In the genomic region with DNA sequence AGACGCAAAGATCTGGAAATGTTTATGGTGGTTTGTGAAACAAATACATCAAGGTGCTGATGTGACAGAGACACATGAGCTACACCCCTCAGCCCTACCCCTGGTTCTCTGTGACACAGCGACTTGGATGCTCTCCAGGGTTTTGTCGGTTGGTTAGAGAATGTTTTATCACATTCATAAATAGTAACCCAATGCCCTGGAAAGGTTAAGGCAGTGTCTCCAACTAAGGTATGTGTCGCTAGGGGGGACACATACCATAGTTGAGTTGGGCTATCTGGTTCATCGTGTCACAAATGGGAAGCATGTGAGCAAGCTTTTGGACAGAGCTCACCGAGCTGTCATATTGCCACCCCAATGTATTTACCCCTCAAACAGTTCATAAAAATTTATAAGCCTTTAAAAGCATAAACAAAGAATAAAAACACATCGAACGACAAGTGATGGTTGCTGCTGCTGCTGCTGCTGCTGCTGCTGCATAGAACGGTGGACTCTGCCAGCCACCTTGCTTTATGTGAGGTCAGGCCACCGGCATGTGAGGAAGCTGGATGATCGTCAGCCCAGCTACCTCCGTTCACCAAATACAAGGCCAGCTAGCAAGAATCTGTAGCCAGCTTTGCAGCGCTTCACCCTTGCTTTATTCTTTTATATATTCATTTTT, we compare ENCODE assay signal across 16 cellular contexts. TPM values are rescaled to one million over a fixed set of nuclear protein-coding genes. Genes with fewer than 3 reads are reported as not detected.
DNase-seq lines count a peak whose midpoint lies in the region; ATAC-seq and TF ChIP-seq lines count a peak whose summit lies in the region.
"Had no signal": no experiment of that assay in that cellular context is flagged by ENCODE, and none has a peak within 500 bp of the region (broad histone marks: within the 10 kb centered on the region; RNA-seq: fewer than 3 reads in every experiment).

No MANE protein-coding gene starts in this region.

- no peaks in the 10 kb centered on the region for H3K27me3 ChIP-seq in mesenchymal stem cell (ENCODE audit: control insufficient read depth in 1 of 2, insufficient read depth in 1 of 2, low read length in 2 of 2)
- no peaks in the 10 kb centered on the region for H3K27me3 ChIP-seq in tibial nerve

- no peak for TF ChIP-seq CTCF in tibial nerve (IDR thresholded peaks at IDR 0.05)

- peak overlapping the region; percentile 94 for H3K27ac ChIP-seq in caudate nucleus (ENCODE audit: low read depth, low read length)
- no peak overlapping the region for H3K27ac ChIP-seq in mesenchymal stem cell (ENCODE audit: low read length, poor library complexity, severe bottlenecking)
- H3K27ac ChIP-seq in tibial nerve = peak overlapping the region; percentile 20 to 86 (median 79)

- H3K36me3 ChIP-seq in mesenchymal stem cell (ENCODE audit: control insufficient read depth in 1 of 2, insufficient read depth in 2 of 2, low read depth in 1 of 2, low read length in 2 of 2) (no peaks in the 10 kb centered on the region), tibial nerve (no peaks in the 10 kb centered on the region)

- no peak for TF ChIP-seq EP300 in tibial nerve (IDR thresholded peaks at IDR 0.05)

- H4K8ac ChIP-seq in mesenchymal stem cell (ENCODE audit: low read length) = no peak overlapping the region

- H2BK15ac ChIP-seq in mesenchymal stem cell (ENCODE audit: low read depth, poor library complexity, severe bottlenecking) = no peak overlapping the region

- H3K9ac ChIP-seq in mesenchymal stem cell (ENCODE audit: low read length) = peak overlapping the region; percentile 67

- no peaks in the 10 kb centered on the region for H3K79me1 ChIP-seq in mesenchymal stem cell (replicated peaks; ENCODE audit: low read length, poor library complexity, severe bottlenecking)

- WGBS in mesenchymal stem cell = 68% methylated on average over 8 of the region's 13 CpGs
- WGBS in tibial nerve, 2 donors = 38 to 41% methylated on average over 13 of the region's 13 CpGs

- H2AFZ ChIP-seq in mesenchymal stem cell (ENCODE audit: low read depth, low read length) = no peak overlapping the region

- H3K9me3 ChIP-seq in mesenchymal stem cell (ENCODE audit: control insufficient read depth, low read length) (no peaks in the 10 kb centered on the region), tibial nerve (no peaks in the 10 kb centered on the region)

- no peak overlapping the region for H3K4me2 ChIP-seq in mesenchymal stem cell (ENCODE audit: low read length, poor library complexity, severe bottlenecking)

- DNase-seq in NCI-H345 (lab: John Stamatoyannopoulos, UW) = peak; percentile 11
- DNase-seq in NCI-H345 treated with DMSO at 0.1 percent for 48 hours (lab: John Stamatoyannopoulos, UW; ENCODE audit: unreplicated experiment) = no peak
- DNase-seq in caudate nucleus (lab: John Stamatoyannopoulos, UW) = peak in 15 of 61 donors; percentile 5 to 67 (median 21)
- DNase-seq in mesenchymal stem cell = no peak
- DNase-seq in tibial nerve (ENCODE audit: low spot score in 2 of 2) = no peak
- DNase-seq in SKM-1 (lab: John Stamatoyannopoulos, UW; ENCODE audit: unreplicated experiment) = no peak
- DNase-seq in hepatic stellate cell (ENCODE audit: low spot score) = no peak
- DNase-seq: activated CD4-positive, alpha-beta memory T cell treated with anti-CD3 and anti-CD28 coated beads for 36 hours; activated gamma-delta T cell; H7; NCI-H146; stimulated activated CD4-positive, alpha-beta T cell treated with anti-CD3 and anti-CD28 coated beads, Interleukin-15, amount 100 ng/mL, for 24 hours; stimulated activated CD8-positive, alpha-beta memory T cell treated with anti-CD3 and anti-CD28 coated beads, Interleukin-4, amount 100 ng/mL, for 48 hours had no signal

- H3K18ac ChIP-seq in mesenchymal stem cell (ENCODE audit: low read depth in 1 of 2, low read length in 2 of 2) = no peak overlapping the region

- H3K4me1 ChIP-seq in mesenchymal stem cell (ENCODE audit: control insufficient read depth, insufficient read depth, low read depth, low read length) (peaks cover 2% of the 10 kb centered on the region), tibial nerve (peaks cover 0 to 25% (median 1%) of the 10 kb centered on the region in 4 donors)

- H4K91ac ChIP-seq in mesenchymal stem cell (ENCODE audit: low read length) = no peak overlapping the region

- no peak overlapping the region for H2BK120ac ChIP-seq in mesenchymal stem cell (ENCODE audit: low read depth, low read length)

- no peak overlapping the region for H3K14ac ChIP-seq in mesenchymal stem cell (ENCODE audit: low read length in 2 of 2)

- H2BK5ac ChIP-seq in mesenchymal stem cell (ENCODE audit: low read depth, low read length, poor library complexity, severe bottlenecking) = no peak overlapping the region

- no peak overlapping the region for H3K4ac ChIP-seq in mesenchymal stem cell (ENCODE audit: low read depth in 1 of 2, low read length in 2 of 2)

- H3K4me3 ChIP-seq in mesenchymal stem cell (ENCODE audit: insufficient read depth in 1 of 2, low read depth in 1 of 2, low read length in 2 of 2) = no peak overlapping the region
- no peak overlapping the region for H3K4me3 ChIP-seq in tibial nerve

- H3K23ac ChIP-seq in mesenchymal stem cell (ENCODE audit: low read length in 2 of 2) = no peak overlapping the region

- no peak for TF ChIP-seq POLR2A in tibial nerve (IDR thresholded peaks at IDR 0.05)

- no peak overlapping the region for H2AK5ac ChIP-seq in mesenchymal stem cell (ENCODE audit: low read length, severe bottlenecking)

- ATAC-seq in GM21390 (IDR thresholded peaks at IDR 0.05; ENCODE audit: unreplicated experiment) = no peak
- ATAC-seq: esophagus mucosa; natural killer cell treated with Interleukin-12 subunit alpha and Interleukin-12 subunit beta and Interleukin-15 and Interleukin-18, amount 100 ng/mL, for 72 hours had no signal

- H2BK12ac ChIP-seq in mesenchymal stem cell (ENCODE audit: low read length in 2 of 2) = no peak overlapping the region

RNA-seq across cellular contexts. Expression of a gene that starts 55.9 kb away (rescaled TPM):
- polyA plus RNA-seq in mesenchymal stem cell (2013, experiment 1 of 2) = 2.7 TPM
- polyA plus RNA-seq in mesenchymal stem cell (2013, experiment 2 of 2) = 2.3 TPM
- total RNA-seq in tibial nerve = 10 to 100 TPM; 11.9 to 28.6 (median 17.9) TPM
- total RNA-seq: activated CD4-positive, alpha-beta memory T cell treated with anti-CD3 and anti-CD28 coated beads for 36 hours; natural killer cell treated with Interleukin-12 subunit alpha and Interleukin-12 subunit beta and Interleukin-15 and Interleukin-18, amount 100 ng/mL, for 72 hours had no signal
